In the genomic region with DNA sequence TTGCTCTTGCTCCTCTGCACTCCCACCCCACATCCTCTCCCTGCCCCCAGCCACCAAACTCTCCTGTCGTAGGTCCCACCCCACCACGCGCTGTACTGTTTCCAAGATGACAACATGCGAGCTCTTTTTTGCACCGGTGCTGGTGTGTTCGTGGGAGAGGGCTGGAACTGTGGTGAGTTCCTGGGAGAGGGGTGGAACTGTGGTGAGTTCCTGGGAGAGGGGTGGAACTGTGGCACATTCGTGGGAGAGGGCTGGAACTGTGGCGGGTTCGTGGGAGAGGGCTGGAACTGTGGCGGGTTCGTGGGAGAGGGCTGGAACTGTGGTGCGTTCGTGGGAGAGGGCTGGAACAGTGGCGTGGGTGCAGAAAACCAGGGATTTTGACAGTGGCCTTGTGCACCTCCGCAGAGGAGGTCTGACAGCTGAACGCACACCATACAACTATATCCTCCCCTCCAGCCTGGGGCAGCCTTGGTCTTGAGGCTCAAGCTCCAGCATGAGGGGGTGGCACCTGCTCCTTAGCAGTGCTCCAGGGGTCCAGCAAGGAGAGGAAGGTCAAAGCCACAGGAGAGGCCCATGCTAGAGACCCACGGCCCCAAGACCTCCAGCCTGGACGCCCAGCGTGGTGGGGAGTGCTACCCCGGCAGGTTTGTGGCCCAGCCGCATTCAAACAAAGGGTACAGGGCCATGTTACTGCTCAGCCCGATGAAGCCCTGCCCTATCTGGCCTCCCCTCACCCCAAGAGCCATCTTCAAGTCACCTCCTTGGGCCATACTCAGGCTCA, we compare ENCODE assay signal across 1 cellular context.
TF ChIP-seq lines count a peak whose summit lies in the region.

No MANE protein-coding gene starts in this region.

TF ChIP-seq in IMR-90, 13 proteins besides CTCF, POLR2A, EP300 and RAD21:
- no peak for TF ChIP-seq BHLHE40 (IDR thresholded peaks at IDR 0.05; ENCODE audit: low read depth, low read length)
- TF ChIP-seq RFX5 (IDR thresholded peaks at IDR 0.05; ENCODE audit: low read depth, low read length), result no peak
- TF ChIP-seq, protein P1, sequence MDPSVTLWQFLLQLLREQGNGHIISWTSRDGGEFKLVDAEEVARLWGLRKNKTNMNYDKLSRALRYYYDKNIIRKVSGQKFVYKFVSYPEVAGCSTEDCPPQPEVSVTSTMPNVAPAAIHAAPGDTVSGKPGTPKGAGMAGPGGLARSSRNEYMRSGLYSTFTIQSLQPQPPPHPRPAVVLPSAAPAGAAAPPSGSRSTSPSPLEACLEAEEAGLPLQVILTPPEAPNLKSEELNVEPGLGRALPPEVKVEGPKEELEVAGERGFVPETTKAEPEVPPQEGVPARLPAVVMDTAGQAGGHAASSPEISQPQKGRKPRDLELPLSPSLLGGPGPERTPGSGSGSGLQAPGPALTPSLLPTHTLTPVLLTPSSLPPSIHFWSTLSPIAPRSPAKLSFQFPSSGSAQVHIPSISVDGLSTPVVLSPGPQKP (IDR thresholded peaks at IDR 0.05; ENCODE audit: borderline replicate concordance, low read depth, low read length), result no peak
- no peak for TF ChIP-seq USF2 (IDR thresholded peaks at IDR 0.05; ENCODE audit: low read depth, low read length)
